In the genomic region with DNA sequence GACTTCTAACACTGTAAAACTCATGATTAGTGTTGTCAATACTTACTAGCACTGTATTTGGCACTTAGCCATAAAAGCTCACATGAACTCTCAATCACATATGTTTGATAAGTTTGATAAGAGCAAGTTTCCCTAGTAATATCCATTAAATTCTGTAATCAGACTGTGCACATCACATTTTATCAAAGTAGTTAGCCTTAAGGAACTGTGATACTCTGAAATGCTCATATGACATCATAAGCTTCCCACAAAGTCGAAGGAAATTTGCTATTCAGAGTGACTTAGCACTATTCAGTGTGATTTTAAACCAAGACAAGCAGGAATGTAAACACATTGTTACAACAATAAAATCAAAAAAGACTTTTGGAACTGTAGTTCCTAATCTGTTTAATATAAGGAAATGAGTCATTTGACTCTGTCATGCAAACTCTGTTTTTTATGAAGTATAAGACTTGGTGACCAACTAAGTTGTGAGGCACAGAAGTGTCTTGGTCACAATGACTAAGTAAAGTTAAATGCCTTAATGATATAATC, we compare ENCODE assay signal across 1 cellular context.
TF ChIP-seq lines count a peak whose summit lies in the region.

No MANE protein-coding gene starts in this region.

TF ChIP-seq in IMR-90, 13 proteins besides CTCF, POLR2A, EP300 and RAD21 (continued from another document):
- TF ChIP-seq, protein P1, sequence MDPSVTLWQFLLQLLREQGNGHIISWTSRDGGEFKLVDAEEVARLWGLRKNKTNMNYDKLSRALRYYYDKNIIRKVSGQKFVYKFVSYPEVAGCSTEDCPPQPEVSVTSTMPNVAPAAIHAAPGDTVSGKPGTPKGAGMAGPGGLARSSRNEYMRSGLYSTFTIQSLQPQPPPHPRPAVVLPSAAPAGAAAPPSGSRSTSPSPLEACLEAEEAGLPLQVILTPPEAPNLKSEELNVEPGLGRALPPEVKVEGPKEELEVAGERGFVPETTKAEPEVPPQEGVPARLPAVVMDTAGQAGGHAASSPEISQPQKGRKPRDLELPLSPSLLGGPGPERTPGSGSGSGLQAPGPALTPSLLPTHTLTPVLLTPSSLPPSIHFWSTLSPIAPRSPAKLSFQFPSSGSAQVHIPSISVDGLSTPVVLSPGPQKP (IDR thresholded peaks at IDR 0.05; ENCODE audit: borderline replicate concordance, low read depth, low read length): no peak
- TF ChIP-seq MXI1 (IDR thresholded peaks at IDR 0.05; ENCODE audit: borderline replicate concordance, low read depth, low read length) (no peak), CHD1 (IDR thresholded peaks at IDR 0.05; ENCODE audit: low read depth, low read length) (no peak), CEBPB (IDR thresholded peaks at IDR 0.05; ENCODE audit: low read depth, low read length) (no peak; the same call in 1 of the 2 replicates), SMC3 (IDR thresholded peaks at IDR 0.05; ENCODE audit: low read depth, low read length) (no peak), RFX5 (IDR thresholded peaks at IDR 0.05; ENCODE audit: low read depth, low read length) (no peak)
